ENCODE assay signal across 11 cellular contexts in the genomic region with DNA sequence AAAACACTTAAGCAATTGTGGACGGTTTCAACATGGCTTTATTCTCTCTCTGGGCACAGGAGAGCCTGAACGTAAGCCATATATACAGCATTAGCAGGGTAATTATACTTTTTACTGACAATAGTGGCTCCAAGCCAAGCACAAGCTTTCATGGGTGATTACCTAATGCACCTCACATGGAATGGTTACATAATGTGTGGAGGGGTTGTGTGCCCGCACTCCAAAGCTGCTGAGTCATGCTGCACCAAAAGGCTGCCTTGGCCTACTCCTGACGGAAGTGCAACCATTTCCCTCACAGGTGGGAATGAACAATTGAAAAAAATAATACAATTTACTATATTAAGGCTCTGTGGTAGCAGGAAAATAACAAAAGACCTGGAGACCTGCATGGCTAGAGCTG.
DNase-seq lines count a peak whose midpoint lies in the region; ATAC-seq, FAIRE-seq and TF ChIP-seq lines count a peak whose summit lies in the region.
"Had no signal": no experiment of that assay in that cellular context is flagged by ENCODE, and none has a peak within 500 bp of the region (broad histone marks: within the 10 kb centered on the region; RNA-seq: fewer than 3 reads in every experiment).

No MANE protein-coding gene starts in this region.

- BruUV-seq in HepG2 (replicated peaks; lab: Mats Ljungman, UMichigan), result no TSS peak

- no peak for TF ChIP-seq RAD21 in HepG2 (CRISPR knock-in tag; IDR thresholded peaks at IDR 0.05)

- CTCF ChIA-PET in WTC11 (lab: Charles Lee), result no interaction called here
- CTCF ChIA-PET in HepG2 (lab: Yijun Ruan, JAX; ENCODE audit: low intra/inter-chr PET ratio, low total read pairs), result no interaction called here

- intact Hi-C loops in HepG2 (cut with micrococcal nuclease; ENCODE audit: unreplicated experiment), result no loop called here

- POLR2A ChIA-PET in WTC11 (lab: Charles Lee), result no interaction called here
- POLR2A ChIA-PET in HepG2 (lab: Yijun Ruan, JAX), result no interaction called here

- in situ Hi-C loops in HepG2 (cut with HindIII; ENCODE audit: extremely low pct_ligation_motif_present, low pct_unique_long_range_greater_than_20kb), result no loop called here

- H4K20me1 ChIP-seq in HepG2 (ENCODE audit: insufficient read depth, low read length), result no peaks in the 10 kb centered on the region

- H3K27me3 Mint-ChIP-seq in WTC11 (ENCODE audit: low read depth), result no peaks in the 10 kb centered on the region; the same call in 1 of the 2 replicates
- H3K27me3 Mint-ChIP-seq: IgD-negative memory B cell had no signal

- TF ChIP-seq POLR2A in HepG2 (IDR thresholded peaks at IDR 0.05; ENCODE audit: insufficient read depth in 1 of 2, low read depth in 2 of 2, low read length in 2 of 2), result no peak
- no peak for TF ChIP-seq POLR2A in GM12892 (IDR thresholded peaks at IDR 0.05; ENCODE audit: low read depth, low read length)

- no peak overlapping the region for H3K9ac ChIP-seq in HepG2 (ENCODE audit: insufficient read depth, low read depth, low read length)

- no peak overlapping the region for H3K4me3 Mint-ChIP-seq in WTC11
- H3K4me3 Mint-ChIP-seq: CD8-positive, alpha-beta T cell; IgD-negative memory B cell had no signal

- H3K27ac Mint-ChIP-seq in WTC11, result no peak overlapping the region
- H3K27ac Mint-ChIP-seq: CD8-positive, alpha-beta T cell; IgD-negative memory B cell had no signal

- TF ChIP-seq EP300 in HepG2 (IDR thresholded peaks at IDR 0.05; ENCODE audit: low read depth in 2 of 2, low read length in 2 of 2) (no peak), HepG2 (CRISPR knock-in tag; IDR thresholded peaks at IDR 0.05; ENCODE audit: borderline replicate concordance) (no peak)

- DNase-seq in DMS53 (lab: John Stamatoyannopoulos, UW) (peak; percentile 73), NCI-H1048 (lab: John Stamatoyannopoulos, UW) (peak; percentile 39), WTC11 (ENCODE audit: low spot score) (no peak), HepG2 (ENCODE audit: low spot score) (peak; percentile 24), GM12892 (ENCODE audit: insufficient read length) (no peak)
- DNase-seq in effector CD8-positive, alpha-beta T cell (lab: John Stamatoyannopoulos, UW), result no peak
- no peak for DNase-seq in activated CD4-positive, alpha-beta T cell treated with anti-CD3 and anti-CD28 coated beads for 1 hour
- DNase-seq: CD8-positive, alpha-beta T cell had no signal

- TF ChIP-seq CTCF in WTC11 (IDR thresholded peaks at IDR 0.05), result no peak
- no peak for TF ChIP-seq CTCF in HepG2 (CRISPR knock-in tag; IDR thresholded peaks at IDR 0.05)

- no peaks in the 10 kb centered on the region for H3K4me1 Mint-ChIP-seq in WTC11
- H3K4me1 Mint-ChIP-seq: IgD-negative memory B cell had no signal

- H3K4me2 ChIP-seq in HepG2 (ENCODE audit: low read depth, low read length), result no peak overlapping the region

- ATAC-seq in WTC11 (no peak), HepG2 (no peak), HG03460 (IDR thresholded peaks at IDR 0.05; ENCODE audit: unreplicated experiment) (no peak)
- ATAC-seq: CD8-positive, alpha-beta T cell had no signal

- no peaks in the 10 kb centered on the region for H3K27me3 ChIP-seq in HepG2 (ENCODE audit: control insufficient read depth in 1 of 2, insufficient read depth in 2 of 2, low read length in 2 of 2)

- H3K27ac ChIP-seq in HepG2 (ENCODE audit: extremely low read length, insufficient read depth, low read length), result no peak overlapping the region

- FAIRE-seq in HepG2 (lab: Jason Lieb, UNC) (no peak), GM12892 (lab: Jason Lieb, UNC) (no peak)
- FAIRE-seq: GM12891 had no signal

- no peaks in the 10 kb centered on the region for H3K4me1 ChIP-seq in HepG2 (ENCODE audit: insufficient read depth, low read length)

- no peak overlapping the region for H3K4me3 ChIP-seq in HepG2 (replicated peaks in 1 of 3; ENCODE audit: insufficient read depth in 1 of 3, low read depth in 2 of 3, low read length in 3 of 3)

- WGBS in HepG2 (ENCODE audit: low lambda C conversion rate), result 35% methylated on average over 4 of the region's 4 CpGs

- no peaks in the 10 kb centered on the region for H3K36me3 Mint-ChIP-seq in WTC11
- H3K36me3 Mint-ChIP-seq: CD8-positive, alpha-beta T cell; IgD-negative memory B cell had no signal

- no peaks in the 10 kb centered on the region for H3K79me2 ChIP-seq in HepG2 (ENCODE audit: insufficient read depth, low read length)

- H3K9me3 Mint-ChIP-seq in WTC11, result peaks cover 17% of the 10 kb centered on the region
- H3K9me3 Mint-ChIP-seq: IgD-negative memory B cell had no signal

- H3K36me3 ChIP-seq in HepG2 (replicated peaks in 1 of 2; ENCODE audit: control insufficient read depth in 1 of 2, insufficient read depth in 2 of 2, low read length in 2 of 2), result no peaks in the 10 kb centered on the region

- H3K9me3 ChIP-seq in HepG2 (ENCODE audit: low read length), result peaks cover 33% of the 10 kb centered on the region; the same call in 1 of the 2 replicates

- H2AFZ ChIP-seq in HepG2 (ENCODE audit: low read length), result no peak overlapping the region

TF ChIP-seq in WTC11, 78 proteins besides CTCF, POLR2A, EP300 and RAD21 (continues in another document):
- TF ChIP-seq, protein P1, sequence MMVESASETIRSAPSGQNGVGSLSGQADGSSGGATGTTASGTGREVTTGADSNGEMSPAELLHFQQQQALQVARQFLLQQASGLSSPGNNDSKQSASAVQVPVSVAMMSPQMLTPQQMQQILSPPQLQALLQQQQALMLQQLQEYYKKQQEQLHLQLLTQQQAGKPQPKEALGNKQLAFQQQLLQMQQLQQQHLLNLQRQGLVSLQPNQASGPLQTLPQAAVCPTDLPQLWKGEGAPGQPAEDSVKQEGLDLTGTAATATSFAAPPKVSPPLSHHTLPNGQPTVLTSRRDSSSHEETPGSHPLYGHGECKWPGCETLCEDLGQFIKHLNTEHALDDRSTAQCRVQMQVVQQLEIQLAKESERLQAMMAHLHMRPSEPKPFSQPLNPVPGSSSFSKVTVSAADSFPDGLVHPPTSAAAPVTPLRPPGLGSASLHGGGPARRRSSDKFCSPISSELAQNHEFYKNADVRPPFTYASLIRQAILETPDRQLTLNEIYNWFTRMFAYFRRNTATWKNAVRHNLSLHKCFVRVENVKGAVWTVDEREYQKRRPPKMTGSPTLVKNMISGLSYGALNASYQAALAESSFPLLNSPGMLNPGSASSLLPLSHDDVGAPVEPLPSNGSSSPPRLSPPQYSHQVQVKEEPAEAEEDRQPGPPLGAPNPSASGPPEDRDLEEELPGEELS (CRISPR knock-in tag; IDR thresholded peaks at IDR 0.05), result no peak
- TF ChIP-seq, protein P2, sequence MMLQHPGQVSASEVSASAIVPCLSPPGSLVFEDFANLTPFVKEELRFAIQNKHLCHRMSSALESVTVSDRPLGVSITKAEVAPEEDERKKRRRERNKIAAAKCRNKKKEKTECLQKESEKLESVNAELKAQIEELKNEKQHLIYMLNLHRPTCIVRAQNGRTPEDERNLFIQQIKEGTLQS (CRISPR knock-in tag; conservative IDR thresholded peaks at IDR 0.05), result no peak
- TF ChIP-seq TCF7 (CRISPR knock-in tag; IDR thresholded peaks at IDR 0.05; ENCODE audit: low read depth) (no peak), ZNF512 (CRISPR knock-in tag; IDR thresholded peaks at IDR 0.05; ENCODE audit: borderline replicate concordance) (no peak)

TF ChIP-seq in HepG2, 621 proteins besides CTCF, POLR2A, EP300 and RAD21 (continues in another document):
- no peak for TF ChIP-seq ZNF44 (CRISPR knock-in tag; IDR thresholded peaks at IDR 0.05)
- TF ChIP-seq ZBTB8A (CRISPR knock-in tag; IDR thresholded peaks at IDR 0.05; ENCODE audit: borderline replicate concordance, low read depth), result no peak
- TF ChIP-seq XBP1 (CRISPR knock-in tag; IDR thresholded peaks at IDR 0.05), result no peak
- TF ChIP-seq ELF1 (CRISPR knock-in tag; IDR thresholded peaks at IDR 0.05), result no peak
- no peak for TF ChIP-seq SMARCE1 (IDR thresholded peaks at IDR 0.05; ENCODE audit: borderline replicate concordance)
- TF ChIP-seq TFAP4 (IDR thresholded peaks at IDR 0.05; ENCODE audit: borderline replicate concordance, low read depth), result no peak
- no peak for TF ChIP-seq SKIL (CRISPR knock-in tag; IDR thresholded peaks at IDR 0.05; ENCODE audit: borderline replicate concordance)
- TF ChIP-seq THYN1 (CRISPR knock-in tag; IDR thresholded peaks at IDR 0.05; ENCODE audit: borderline replicate concordance, low read depth), result no peak
- no peak for TF ChIP-seq SIX4 (CRISPR knock-in tag; IDR thresholded peaks at IDR 0.05)

Comparison
In these comparisons a context has a peak if more than half of its experiments do, and no peak if none do; other contexts are left out.
1. DNase-seq: peak in DMS53 (single experiment), NCI-H1048 (single experiment) and HepG2 (single experiment); none in WTC11 (single experiment), effector CD8-positive, alpha-beta T cell (single experiment), activated CD4-positive, alpha-beta T cell treated with anti-CD3 and anti-CD28 coated beads for 1 hour (single experiment) and GM12892 (single experiment).